ENCODE assay signal across 8 cellular contexts in genomic region chr22:35930933-35931332, GRCh38.
A peak's percentile ranks its signal among the peaks of the same experiment; 100 is the strongest.
DNase-seq lines count a peak whose midpoint lies in the region; ATAC-seq and TF ChIP-seq lines count a peak whose summit lies in the region.

No MANE protein-coding gene starts in this region.

- H3K4me1 ChIP-seq in adrenal gland (replicated peaks in 1 of 2) (no peaks in the 10 kb centered on the region), testis (no peaks in the 10 kb centered on the region)

- DNase-seq in DMS 273 (lab: John Stamatoyannopoulos, UW; ENCODE audit: unreplicated experiment) (peak; percentile 52), DMS 273 treated with DMSO at 0.1 percent for 48 hours (lab: John Stamatoyannopoulos, UW) (no peak), NCI-H1092 treated with DMSO at 0.1 percent for 48 hours (lab: John Stamatoyannopoulos, UW) (peak; percentile 66), adrenal gland (peak in 4 of 7 donors; percentile 33 to 43 (median 38)), hepatic stellate cell (ENCODE audit: low spot score) (peak; percentile 45), testis (peak; percentile 34)
- no peak for DNase-seq in activated CD4-positive, alpha-beta T cell treated with anti-CD3 and anti-CD28 coated beads for 36 hours

- H3K4me1 Mint-ChIP-seq in activated CD4-positive, alpha-beta T cell treated with anti-CD3 and anti-CD28 coated beads for 36 hours: no peaks in the 10 kb centered on the region

- no peak overlapping the region for H3K4me3 Mint-ChIP-seq in activated CD4-positive, alpha-beta T cell treated with anti-CD3 and anti-CD28 coated beads for 36 hours

- H3K27me3 Mint-ChIP-seq in activated CD4-positive, alpha-beta T cell treated with anti-CD3 and anti-CD28 coated beads for 36 hours: peaks cover 2% of the 10 kb centered on the region

- H3K27ac Mint-ChIP-seq in activated CD4-positive, alpha-beta T cell treated with anti-CD3 and anti-CD28 coated beads for 36 hours: no peak overlapping the region

- TF ChIP-seq CTCF in adrenal gland (IDR thresholded peaks at IDR 0.05) (peak; percentile 43 to 91 (median 80)), testis (IDR thresholded peaks at IDR 0.05) (peak; percentile 17 to 62 (median 47))

- no peak for ATAC-seq in activated CD4-positive, alpha-beta T cell treated with anti-CD3 and anti-CD28 coated beads for 36 hours
- no peak for ATAC-seq in activated CD4-positive, CD25-positive, alpha-beta regulatory T cell treated with anti-CD3 and anti-CD28 coated beads, Interleukin-2, amount 50 U/mL, for 24 hours

- TF ChIP-seq POLR2A in adrenal gland (IDR thresholded peaks at IDR 0.05): no peak
- TF ChIP-seq POLR2A in testis (IDR thresholded peaks at IDR 0.05): no peak

- no peaks in the 10 kb centered on the region for H3K36me3 Mint-ChIP-seq in activated CD4-positive, alpha-beta T cell treated with anti-CD3 and anti-CD28 coated beads for 36 hours (ENCODE audit: low read depth)

- no peak overlapping the region for H3K4me3 ChIP-seq in adrenal gland
- no peak overlapping the region for H3K4me3 ChIP-seq in testis

- H3K27ac ChIP-seq in adrenal gland (no peak overlapping the region), testis (no peak overlapping the region)

- H3K9me3 Mint-ChIP-seq in activated CD4-positive, alpha-beta T cell treated with anti-CD3 and anti-CD28 coated beads for 36 hours (ENCODE audit: low read depth): no peaks in the 10 kb centered on the region

- CTCF ChIA-PET in activated CD4-positive, alpha-beta T cell treated with anti-CD3 and anti-CD28 coated beads for 36 hours (lab: Charles Lee): interaction anchor here (0.6 to 1.2 kb wide), 6 partner anchors 15 to 1219 kb away, joined by 3 to 4 read pairs (median 3); no protein-coding TSS in a partner anchor

- intact Hi-C loops in adrenal gland (cut with DNase I) (loop anchor here (5.0 to 10.0 kb wide), 3 partner anchors 136 to 194 kb away; no protein-coding TSS in a partner anchor), testis (cut with DNase I; ENCODE audit: low total_unique reads) (no loop called here)
- intact Hi-C loops in activated CD4-positive, alpha-beta T cell treated with anti-CD3 and anti-CD28 coated beads for 36 hours (cut with DNase I, micrococcal nuclease): loop anchor here (1.0 kb wide), 2 partner anchors 135 to 193 kb away; no protein-coding TSS in a partner anchor

- POLR2A ChIA-PET in activated CD4-positive, alpha-beta T cell treated with anti-CD3 and anti-CD28 coated beads for 36 hours (lab: Charles Lee): no interaction called here

- no peaks in the 10 kb centered on the region for H3K27me3 ChIP-seq in adrenal gland
- no peaks in the 10 kb centered on the region for H3K27me3 ChIP-seq in testis

- H3K9me3 ChIP-seq in adrenal gland (replicated peaks in 1 of 3): no peaks in the 10 kb centered on the region
- H3K9me3 ChIP-seq in testis: no peaks in the 10 kb centered on the region

- no peaks in the 10 kb centered on the region for H3K36me3 ChIP-seq in adrenal gland (replicated peaks in 1 of 2)
- H3K36me3 ChIP-seq in testis (ENCODE audit: low read depth, missing control alignments): no peaks in the 10 kb centered on the region

Comparison
In these comparisons a context has a peak if more than half of its experiments do, and no peak if none do; other contexts are left out.
1. DNase-seq: peak in DMS 273 (single experiment), NCI-H1092 treated with DMSO at 0.1 percent for 48 hours (single experiment), adrenal gland (4 of 7), hepatic stellate cell (single experiment) and testis (single experiment); none in DMS 273 treated with DMSO at 0.1 percent for 48 hours (single experiment) and activated CD4-positive, alpha-beta T cell treated with anti-CD3 and anti-CD28 coated beads for 36 hours (single experiment).